Comparison of ENCODE assay signal across 9 cellular contexts in genomic region chr2:239824051-239824694, GRCh38.
DNase-seq lines count a peak whose midpoint lies in the region; ATAC-seq and TF ChIP-seq lines count a peak whose summit lies in the region.
"Had no signal": no experiment of that assay in that cellular context is flagged by ENCODE, and none has a peak within 500 bp of the region (broad histone marks: within the 10 kb centered on the region; RNA-seq: fewer than 3 reads in every experiment).

No MANE protein-coding gene starts in this region.

- in situ Hi-C loops in astrocyte of the spinal cord (cut with HindIII; ENCODE audit: low sequenced_read_pairs): no loop called here

- H3K9me3 Mint-ChIP-seq in mesothelial cell of epicardium: no peaks in the 10 kb centered on the region
- no peaks in the 10 kb centered on the region for H3K9me3 Mint-ChIP-seq in activated T-cell treated with anti-CD3 and anti-CD28 coated beads, Interleukin-2, amount 50 U/mL, for 4 hours

- no peak overlapping the region for H3K27ac Mint-ChIP-seq in mesothelial cell of epicardium

- peaks cover 11% of the 10 kb centered on the region for H3K4me1 Mint-ChIP-seq in mesothelial cell of epicardium
- no peaks in the 10 kb centered on the region for H3K4me1 Mint-ChIP-seq in activated T-cell treated with anti-CD3 and anti-CD28 coated beads, Interleukin-2, amount 50 U/mL, for 4 hours (ENCODE audit: low read depth)

- peak; percentile 6 for TF ChIP-seq CTCF in astrocyte of the spinal cord (IDR thresholded peaks at IDR 0.05; ENCODE audit: low read depth, low read length)
- TF ChIP-seq CTCF in mesothelial cell of epicardium (IDR thresholded peaks at IDR 0.05; ENCODE audit: unreplicated experiment): no peak

- no peak for ATAC-seq in HG03571 (IDR thresholded peaks at IDR 0.05; ENCODE audit: unreplicated experiment)
- ATAC-seq in activated T-cell treated with anti-CD3 and anti-CD28 coated beads, Interleukin-2, amount 50 U/mL, for 4 hours: no peak

- H3K27me3 Mint-ChIP-seq in mesothelial cell of epicardium (ENCODE audit: low read depth): peaks cover 34% of the 10 kb centered on the region
- H3K27me3 Mint-ChIP-seq in activated T-cell treated with anti-CD3 and anti-CD28 coated beads, Interleukin-2, amount 50 U/mL, for 4 hours (ENCODE audit: low read depth): peaks cover 14% of the 10 kb centered on the region

- no peak overlapping the region for H3K4me3 Mint-ChIP-seq in mesothelial cell of epicardium
- no peak overlapping the region for H3K4me3 Mint-ChIP-seq in activated T-cell treated with anti-CD3 and anti-CD28 coated beads, Interleukin-2, amount 50 U/mL, for 4 hours

- peak; percentile 33 for DNase-seq in DMS153 (lab: John Stamatoyannopoulos, UW)
- DNase-seq in MV-4-11 (lab: John Stamatoyannopoulos, UW): peak; percentile 50
- no peak for DNase-seq in astrocyte of the spinal cord (ENCODE audit: low read depth, low spot score)
- DNase-seq in mesothelial cell of epicardium (ENCODE audit: low spot score in 2 of 2, unreplicated experiment in 2 of 2): peak; percentile 20 to 51
- no peak for DNase-seq in NCI-H1694 treated with DMSO at 0.1 percent for 48 hours (lab: John Stamatoyannopoulos, UW)
- no peak for DNase-seq in activated T-cell treated with anti-CD3 and anti-CD28 coated beads, Interleukin-2, amount 50 U/mL, for 4 hours
- DNase-seq in stimulated activated CD8-positive, alpha-beta memory T cell treated with anti-CD3 and anti-CD28 coated beads, Interleukin-4, amount 100 ng/mL, for 48 hours: no peak

- H3K4me3 ChIP-seq in astrocyte of the spinal cord (ENCODE audit: low read depth, low read length): no peak overlapping the region
- H3K4me3 ChIP-seq: vagina had no signal

- H3K36me3 Mint-ChIP-seq in mesothelial cell of epicardium: no peaks in the 10 kb centered on the region
- no peaks in the 10 kb centered on the region for H3K36me3 Mint-ChIP-seq in activated T-cell treated with anti-CD3 and anti-CD28 coated beads, Interleukin-2, amount 50 U/mL, for 4 hours (ENCODE audit: insufficient read depth)

Comparison
In these comparisons a context has a peak if more than half of its experiments do, and no peak if none do; other contexts are left out.
1. DNase-seq: peak in DMS153 (single experiment), MV-4-11 (single experiment) and mesothelial cell of epicardium (2 of 2); none in astrocyte of the spinal cord (single experiment), NCI-H1694 treated with DMSO at 0.1 percent for 48 hours (single experiment), activated T-cell treated with anti-CD3 and anti-CD28 coated beads, Interleukin-2, amount 50 U/mL, for 4 hours (single experiment) and stimulated activated CD8-positive, alpha-beta memory T cell treated with anti-CD3 and anti-CD28 coated beads, Interleukin-4, amount 100 ng/mL, for 48 hours (single experiment).